Comparison of ENCODE assay signal across 2 cellular contexts in the genomic region with DNA sequence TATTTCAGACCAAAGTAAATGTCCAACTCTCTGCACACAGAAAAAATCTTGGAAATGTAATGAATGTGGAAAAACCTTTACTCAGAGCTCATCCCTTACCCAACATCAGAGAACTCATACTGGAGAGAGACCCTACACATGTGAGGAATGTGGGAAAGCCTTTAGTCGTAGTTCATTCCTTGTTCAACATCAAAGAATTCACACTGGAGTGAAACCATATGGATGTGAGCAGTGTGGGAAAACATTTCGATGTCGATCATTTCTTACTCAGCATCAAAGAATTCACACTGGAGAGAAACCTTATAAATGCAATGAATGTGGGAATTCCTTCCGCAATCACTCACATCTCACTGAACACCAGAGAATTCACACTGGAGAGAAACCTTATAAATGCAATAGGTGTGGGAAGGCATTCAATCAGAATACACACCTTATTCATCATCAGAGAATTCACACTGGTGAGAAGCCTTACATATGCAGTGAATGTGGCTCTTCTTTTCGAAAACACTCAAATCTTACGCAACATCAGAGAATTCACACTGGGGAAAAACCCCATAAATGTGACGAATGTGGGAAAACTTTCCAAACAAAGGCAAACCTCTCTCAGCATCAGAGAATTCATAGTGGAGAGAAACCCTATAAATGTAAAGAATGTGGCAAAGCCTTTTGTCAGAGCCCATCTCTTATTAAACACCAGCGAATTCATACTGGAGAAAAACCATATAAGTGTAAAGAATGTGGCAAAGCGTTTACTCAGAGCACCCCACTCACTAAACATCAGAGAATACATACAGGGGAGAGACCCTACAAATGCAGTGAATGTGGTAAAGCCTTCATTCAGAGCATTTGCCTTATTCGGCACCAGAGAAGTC.
TF ChIP-seq lines count a peak whose summit lies in the region.

No MANE protein-coding gene starts in this region.

TF ChIP-seq in H1, 55 proteins besides CTCF, POLR2A, EP300 and RAD21:
- no peak for TF ChIP-seq HDAC6 (IDR thresholded peaks at IDR 0.05; ENCODE audit: low read depth, low read length)
- TF ChIP-seq, protein P1, sequence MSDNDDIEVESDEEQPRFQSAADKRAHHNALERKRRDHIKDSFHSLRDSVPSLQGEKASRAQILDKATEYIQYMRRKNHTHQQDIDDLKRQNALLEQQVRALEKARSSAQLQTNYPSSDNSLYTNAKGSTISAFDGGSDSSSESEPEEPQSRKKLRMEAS (IDR thresholded peaks at IDR 0.05): no peak
- TF ChIP-seq SIX5 (IDR thresholded peaks at IDR 0.05; ENCODE audit: low read depth, low read length): no peak
- no peak for TF ChIP-seq KDM4A (IDR thresholded peaks at IDR 0.05; ENCODE audit: low read depth, low read length, severe bottlenecking)
- no peak for TF ChIP-seq CREB1 (IDR thresholded peaks at IDR 0.05)
- TF ChIP-seq SP2 (IDR thresholded peaks at IDR 0.05; ENCODE audit: low read length): no peak
- peak; percentile 56; the same call in 1 of the 2 replicates for TF ChIP-seq CEBPB (IDR thresholded peaks at IDR 0.05; ENCODE audit: low read depth, low read length)
- TF ChIP-seq HDAC2 (IDR thresholded peaks at IDR 0.05; ENCODE audit: borderline replicate concordance in 1 of 2, low read depth in 2 of 2, low read length in 2 of 2): no peak
- no peak for TF ChIP-seq BCL11A (IDR thresholded peaks at IDR 0.05; ENCODE audit: low read depth in 2 of 2, low read length in 2 of 2)
- no peak for TF ChIP-seq TEAD4 (IDR thresholded peaks at IDR 0.05; ENCODE audit: low read depth, low read length)
- TF ChIP-seq ZNF274 (IDR thresholded peaks at IDR 0.05; ENCODE audit: borderline replicate concordance, extremely low read depth, low read length): peak; percentile 94
- TF ChIP-seq KDM1A (IDR thresholded peaks at IDR 0.05; ENCODE audit: borderline replicate concordance, low read length): no peak

TF ChIP-seq in liver, 16 proteins besides CTCF, POLR2A, EP300 and RAD21:
- no peak for TF ChIP-seq EGR1 (IDR thresholded peaks at IDR 0.05; ENCODE audit: low read depth in 2 of 2)
- TF ChIP-seq, protein P1 (IDR thresholded peaks at IDR 0.05): no peak
- TF ChIP-seq FOXA2 (IDR thresholded peaks at IDR 0.05): no peak
- TF ChIP-seq ATF3 (IDR thresholded peaks at IDR 0.05): no peak
- TF ChIP-seq, protein P2, sequence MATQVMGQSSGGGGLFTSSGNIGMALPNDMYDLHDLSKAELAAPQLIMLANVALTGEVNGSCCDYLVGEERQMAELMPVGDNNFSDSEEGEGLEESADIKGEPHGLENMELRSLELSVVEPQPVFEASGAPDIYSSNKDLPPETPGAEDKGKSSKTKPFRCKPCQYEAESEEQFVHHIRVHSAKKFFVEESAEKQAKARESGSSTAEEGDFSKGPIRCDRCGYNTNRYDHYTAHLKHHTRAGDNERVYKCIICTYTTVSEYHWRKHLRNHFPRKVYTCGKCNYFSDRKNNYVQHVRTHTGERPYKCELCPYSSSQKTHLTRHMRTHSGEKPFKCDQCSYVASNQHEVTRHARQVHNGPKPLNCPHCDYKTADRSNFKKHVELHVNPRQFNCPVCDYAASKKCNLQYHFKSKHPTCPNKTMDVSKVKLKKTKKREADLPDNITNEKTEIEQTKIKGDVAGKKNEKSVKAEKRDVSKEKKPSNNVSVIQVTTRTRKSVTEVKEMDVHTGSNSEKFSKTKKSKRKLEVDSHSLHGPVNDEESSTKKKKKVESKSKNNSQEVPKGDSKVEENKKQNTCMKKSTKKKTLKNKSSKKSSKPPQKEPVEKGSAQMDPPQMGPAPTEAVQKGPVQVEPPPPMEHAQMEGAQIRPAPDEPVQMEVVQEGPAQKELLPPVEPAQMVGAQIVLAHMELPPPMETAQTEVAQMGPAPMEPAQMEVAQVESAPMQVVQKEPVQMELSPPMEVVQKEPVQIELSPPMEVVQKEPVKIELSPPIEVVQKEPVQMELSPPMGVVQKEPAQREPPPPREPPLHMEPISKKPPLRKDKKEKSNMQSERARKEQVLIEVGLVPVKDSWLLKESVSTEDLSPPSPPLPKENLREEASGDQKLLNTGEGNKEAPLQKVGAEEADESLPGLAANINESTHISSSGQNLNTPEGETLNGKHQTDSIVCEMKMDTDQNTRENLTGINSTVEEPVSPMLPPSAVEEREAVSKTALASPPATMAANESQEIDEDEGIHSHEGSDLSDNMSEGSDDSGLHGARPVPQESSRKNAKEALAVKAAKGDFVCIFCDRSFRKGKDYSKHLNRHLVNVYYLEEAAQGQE (IDR thresholded peaks at IDR 0.05): no peak
- no peak for TF ChIP-seq GABPA (IDR thresholded peaks at IDR 0.05 in 1 of 2, conservative IDR thresholded peaks at IDR 0.05 in 1 of 2)
- no peak for TF ChIP-seq HNF4G (IDR thresholded peaks at IDR 0.05)
- TF ChIP-seq HNF4A (conservative IDR thresholded peaks at IDR 0.05): no peak
- TF ChIP-seq RXRA (IDR thresholded peaks at IDR 0.05): no peak
- TF ChIP-seq FOXA1 (IDR thresholded peaks at IDR 0.05): no peak
